In the genomic region with DNA sequence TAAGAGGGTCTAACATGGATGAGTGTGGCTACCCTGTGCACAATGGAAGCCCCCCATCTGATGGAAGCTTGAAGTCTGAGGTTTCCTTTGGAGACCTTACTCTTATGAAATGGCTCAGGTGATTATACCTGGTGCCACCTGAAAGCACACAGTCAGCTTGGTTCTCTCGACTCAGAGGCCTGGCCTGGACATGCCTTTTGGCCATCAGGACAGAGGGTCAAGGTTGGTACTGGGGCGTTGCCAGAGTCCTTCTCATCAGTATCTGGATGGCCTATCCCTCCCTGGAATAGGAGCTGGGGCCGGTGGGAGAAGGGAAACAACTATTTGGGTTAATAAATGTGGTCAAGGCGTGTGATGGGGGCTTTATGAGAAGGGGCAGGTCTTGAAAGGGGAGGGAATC, we compare ENCODE assay signal across 29 cellular contexts.
"Had no signal": no experiment of that assay in that cellular context is flagged by ENCODE, and none has a peak within 500 bp of the region (broad histone marks: within the 10 kb centered on the region; RNA-seq: fewer than 3 reads in every experiment).

No MANE protein-coding gene starts in this region.

- H3K4me1 ChIP-seq: foreskin keratinocyte had no signal

- H3K4me3 ChIP-seq: esophagus muscularis mucosa, gastrocnemius medialis had no signal

- H3K27ac ChIP-seq: brain microvascular endothelial cell, esophagus muscularis mucosa, foreskin keratinocyte, VCaP had no signal

- H3K9me3 ChIP-seq: esophagus muscularis mucosa, gastrocnemius medialis had no signal

- H3K4me3 Mint-ChIP-seq: activated CD4-positive, alpha-beta memory T cell treated with anti-CD3 and anti-CD28 coated beads, Interleukin-2, amount 10 ng/mL, durations not matched to agents 7 days and 5 days; activated CD4-positive, alpha-beta T cell treated with anti-CD3 and anti-CD28 coated beads, Interleukin-2, amount 10 ng/mL, durations not matched to agents 7 days and 5 days; activated naive CD8-positive, alpha-beta T cell; activated T-cell treated with anti-CD3 and anti-CD28 coated beads, Interleukin-2, amount 50 U/mL, for 4 hours; activated T-helper 17 cell treated with anti-CD3 and anti-CD28 coated beads, Interleukin-2, amount 50 U/mL, for 72 hours; central memory CD8-positive, alpha-beta T cell; effector memory CD8-positive, alpha-beta T cell; WTC11 had no signal

- H3K36me3 Mint-ChIP-seq: activated naive CD8-positive, alpha-beta T cell had no signal

- DNase-seq: activated CD4-positive, alpha-beta memory T cell treated with anti-CD3 and anti-CD28 coated beads, Interleukin-2, amount 10 ng/mL, durations not matched to agents 7 days and 5 days; activated CD4-positive, alpha-beta T cell treated with anti-CD3 and anti-CD28 coated beads for 1 hour; activated CD4-positive, alpha-beta T cell treated with anti-CD3 and anti-CD28 coated beads for 4 hours; activated CD4-positive, alpha-beta T cell treated with anti-CD3 and anti-CD28 coated beads, Interleukin-2, amount 10 ng/mL, durations not matched to agents 7 days and 5 days; activated CD4-positive, alpha-beta T cell treated with anti-CD3 and anti-CD28 coated beads, Interleukin-2, amount 50 U/mL, for 4 hours; activated CD8-positive, alpha-beta memory T cell treated with anti-CD3 and anti-CD28 coated beads, Interleukin-2, amount 50 U/mL, for 48 hours; activated effector memory CD4-positive, alpha-beta T cell treated with Interleukin-2 at 50 U/mL for 16 hours; activated gamma-delta T cell treated with Interleukin-2 at 50 U/mL for 16 hours; activated naive CD4-positive, alpha-beta T cell treated with anti-CD3 and anti-CD28 coated beads, Interleukin-2, amount 50 U/mL, for 16 hours; activated naive CD4-positive, alpha-beta T cell treated with Interleukin-2 at 50 U/mL for 16 hours; activated T-cell treated with anti-CD3 and anti-CD28 coated beads for 4 hours; activated T-cell treated with anti-CD3 and anti-CD28 coated beads, Interleukin-2, amount 50 U/mL, for 4 hours; amniotic stem cell; brain microvascular endothelial cell; cortex of kidney; dermis blood vessel endothelial cell; effector CD4-positive, alpha-beta T cell; effector memory CD8-positive, alpha-beta T cell; erythroblast; gastrocnemius medialis; T-helper 1 cell; T-helper 2 cell had no signal

- H3K27ac Mint-ChIP-seq: activated CD4-positive, alpha-beta memory T cell treated with anti-CD3 and anti-CD28 coated beads, Interleukin-2, amount 10 ng/mL, durations not matched to agents 7 days and 5 days; activated CD4-positive, alpha-beta T cell treated with anti-CD3 and anti-CD28 coated beads, Interleukin-2, amount 10 ng/mL, durations not matched to agents 7 days and 5 days; activated naive CD8-positive, alpha-beta T cell; activated T-helper 17 cell treated with anti-CD3 and anti-CD28 coated beads, Interleukin-2, amount 50 U/mL, for 72 hours; effector memory CD8-positive, alpha-beta T cell; WTC11 had no signal

- H3K27me3 Mint-ChIP-seq: activated CD4-positive, alpha-beta memory T cell treated with anti-CD3 and anti-CD28 coated beads, Interleukin-2, amount 10 ng/mL, durations not matched to agents 7 days and 5 days; activated CD4-positive, alpha-beta T cell treated with anti-CD3 and anti-CD28 coated beads, Interleukin-2, amount 10 ng/mL, durations not matched to agents 7 days and 5 days; activated naive CD8-positive, alpha-beta T cell; activated T-helper 17 cell treated with anti-CD3 and anti-CD28 coated beads, Interleukin-2, amount 50 U/mL, for 72 hours had no signal

- H3K27me3 ChIP-seq: brain microvascular endothelial cell, esophagus muscularis mucosa, foreskin keratinocyte, gastrocnemius medialis had no signal

- H3K4me1 Mint-ChIP-seq: activated CD4-positive, alpha-beta memory T cell treated with anti-CD3 and anti-CD28 coated beads, Interleukin-2, amount 10 ng/mL, durations not matched to agents 7 days and 5 days; activated CD4-positive, alpha-beta T cell treated with anti-CD3 and anti-CD28 coated beads, Interleukin-2, amount 10 ng/mL, durations not matched to agents 7 days and 5 days; activated T-helper 17 cell treated with anti-CD3 and anti-CD28 coated beads, Interleukin-2, amount 50 U/mL, for 72 hours; central memory CD8-positive, alpha-beta T cell had no signal

- ATAC-seq: activated T-cell treated with anti-CD3 and anti-CD28 coated beads, Interleukin-2, amount 50 U/mL, for 4 hours; activated T-helper 17 cell treated with anti-CD3 and anti-CD28 coated beads, Interleukin-2, amount 50 U/mL, for 72 hours; effector memory CD8-positive, alpha-beta T cell; foreskin keratinocyte had no signal

- H3K36me3 ChIP-seq: brain microvascular endothelial cell, esophagus muscularis mucosa, gastrocnemius medialis had no signal
